Comparison of ENCODE assay signal across 9 cellular contexts in genomic region chr11:68684385-68685356, GRCh38. TPM values are rescaled to one million over a fixed set of nuclear protein-coding genes. Genes with fewer than 3 reads are reported as not detected.
DNase-seq lines count a peak whose midpoint lies in the region; ATAC-seq and TF ChIP-seq lines count a peak whose summit lies in the region.
"Had no signal": no experiment of that assay in that cellular context is flagged by ENCODE, and none has a peak within 500 bp of the region (broad histone marks: within the 10 kb centered on the region; RNA-seq: fewer than 3 reads in every experiment).

GAL (plus strand) TSS chr11:68684544; CDS start chr11:68684924, 380 bp downstream.

- no peak for TF ChIP-seq EP300 in esophagus muscularis mucosa (IDR thresholded peaks at IDR 0.05)

- WGBS in esophagus muscularis mucosa, result 8% methylated on average over 37 of the region's 113 CpGs
- WGBS in prostate gland, result 9% methylated on average over 25 of the region's 113 CpGs

- intact Hi-C loops in esophagus muscularis mucosa (cut with DNase I) (no loop called here), prostate gland (cut with DNase I) (no loop called here)

- TF ChIP-seq CTCF in esophagus muscularis mucosa (IDR thresholded peaks at IDR 0.05) (no peak), prostate gland (IDR thresholded peaks at IDR 0.05) (no peak)

- H3K4me3 ChIP-seq in NT2/D1 (ENCODE audit: insufficient read length, low read depth), result peak within 1 kb of the TSS; percentile 53
- peak within 1 kb of the TSS; percentile 36 to 52 (median 48) for H3K4me3 ChIP-seq in esophagus muscularis mucosa
- H3K4me3 ChIP-seq in prostate gland, result peak within 1 kb of the TSS; percentile 27 to 42

- H3K9me3 ChIP-seq in NT2/D1 (ENCODE audit: insufficient read depth, low read length) (no peaks in the 10 kb centered on the region), esophagus muscularis mucosa (no peaks in the 10 kb centered on the region), prostate gland (no peaks in the 10 kb centered on the region)

- H3K9ac ChIP-seq in NT2/D1 (ENCODE audit: insufficient read length, low read depth), result peak within 1 kb of the TSS; percentile 76

- H3K27ac ChIP-seq in esophagus muscularis mucosa (replicated peaks in 1 of 4) (no peak within 1 kb of the TSS), prostate gland (no peak within 1 kb of the TSS)

- ATAC-seq in HG02623 (IDR thresholded peaks at IDR 0.05; ENCODE audit: unreplicated experiment) (no peak), GM21367 (IDR thresholded peaks at IDR 0.05; ENCODE audit: unreplicated experiment) (no peak)

- H3K4me1 ChIP-seq in NT2/D1 (ENCODE audit: insufficient read depth, insufficient read length) (peaks cover 13% of the 10 kb centered on the region), esophagus muscularis mucosa (peaks cover 12 to 18% (median 14%) of the 10 kb centered on the region in 4 donors), prostate gland (replicated peaks) (no peaks in the 10 kb centered on the region)

- peak; percentile 58 for DNase-seq in GM03348 (ENCODE audit: low spot score)
- no peak for DNase-seq in NT2/D1 (ENCODE audit: low read depth, low spot score)
- no peak for DNase-seq in esophagus muscularis mucosa (ENCODE audit: extremely low spot score)
- DNase-seq in prostate gland (ENCODE audit: low spot score), result no peak
- no peak for DNase-seq in nucleus accumbens (lab: John Stamatoyannopoulos, UW)
- DNase-seq in hepatic stellate cell (ENCODE audit: low spot score), result no peak
- DNase-seq: naive B cell had no signal

- H3K36me3 ChIP-seq in NT2/D1 (ENCODE audit: insufficient read depth, insufficient read length, low read length) (peaks cover 38% of the 10 kb centered on the region), esophagus muscularis mucosa (no peaks in the 10 kb centered on the region), prostate gland (no peaks in the 10 kb centered on the region)

- TF ChIP-seq POLR2A in esophagus muscularis mucosa (IDR thresholded peaks at IDR 0.05; ENCODE audit: low read depth) (no peak), prostate gland (IDR thresholded peaks at IDR 0.05) (no peak)

- peaks cover 41% of the 10 kb centered on the region for H3K27me3 ChIP-seq in NT2/D1 (ENCODE audit: insufficient read depth, insufficient read length)
- H3K27me3 ChIP-seq in esophagus muscularis mucosa, result peaks cover 5 to 62% (median 28%) of the 10 kb centered on the region in 4 donors
- H3K27me3 ChIP-seq in prostate gland (replicated peaks; ENCODE audit: insufficient read depth), result peaks cover 5% of the 10 kb centered on the region

RNA-seq across cellular contexts. Expression of gene GAL, which starts in this region (rescaled TPM):
- total RNA-seq in esophagus muscularis mucosa, result 10 to 100 TPM in 1 of 4 donors, 1 to 10 TPM in 2, not detected in 1; 6.0 to 10.2 (median 8.1) TPM
- total RNA-seq in prostate gland, result 1 to 10 TPM; 1.1 to 4.8 TPM
